1 cellular context compared by ENCODE assay signal in the genomic region with DNA sequence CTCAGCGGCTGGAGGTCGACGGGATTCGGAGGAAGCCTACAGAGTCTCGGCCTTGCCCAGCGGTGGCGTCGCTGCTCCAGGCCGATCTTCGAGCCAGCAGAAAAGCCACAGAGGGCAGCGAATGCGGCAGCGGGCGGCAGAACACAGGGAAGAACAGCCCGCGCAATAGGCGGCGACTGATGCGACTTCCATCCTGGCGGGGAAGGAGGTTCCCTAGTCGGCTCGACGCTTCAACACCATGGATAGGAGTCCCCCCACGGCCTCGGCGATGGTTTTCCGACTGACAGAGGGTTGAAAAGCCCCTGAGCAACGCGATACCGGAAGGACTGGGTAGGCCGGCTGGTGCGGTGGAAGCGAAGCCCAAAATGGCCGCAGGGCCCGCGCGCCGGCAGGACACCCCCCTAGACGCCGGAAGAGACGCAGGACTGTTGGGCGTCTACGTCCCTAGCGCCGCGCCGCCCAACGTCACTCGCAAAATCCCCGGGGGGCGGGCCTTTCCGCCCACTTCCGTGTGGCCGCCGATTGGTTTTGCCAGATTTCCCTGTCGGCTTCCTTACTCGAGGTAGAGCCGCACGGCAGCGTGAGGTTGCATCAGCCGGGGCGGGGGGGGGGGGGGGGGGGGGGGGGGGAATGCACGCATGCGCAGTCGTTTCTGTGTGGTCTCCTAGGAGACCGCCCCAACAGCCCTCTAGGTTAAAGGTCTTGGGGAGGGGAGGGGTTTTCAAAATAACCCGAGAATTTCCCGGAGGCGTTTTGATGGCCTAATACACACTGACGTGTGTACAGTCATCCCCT.
TF ChIP-seq lines count a peak whose summit lies in the region.

Gene PPP1R15B (minus strand): TSS at position 367 of the 795 bp plus-strand sequence. CDS start 406 bp downstream, outside the sequence.

TF ChIP-seq in K562, 482 proteins besides CTCF, POLR2A, EP300 and RAD21 (continued from another document and continues in another):
- 0 out of 2 replicates have a peak, but pooled peaks have one; percentile 32 for TF ChIP-seq NR2C2 (CRISPR knock-in tag; IDR thresholded peaks at IDR 0.05)
- TF ChIP-seq NR2C2 (tag; IDR thresholded peaks at IDR 0.05), result peak; percentile 95
- TF ChIP-seq ZEB2 (IDR thresholded peaks at IDR 0.05), result no peak
- TF ChIP-seq ZNF232 (CRISPR knock-in tag; IDR thresholded peaks at IDR 0.05), result 0 out of 2 replicates have a peak, but pooled peaks have one; percentile 13
- peak; percentile 83; the same call in 1 of the 2 replicates for TF ChIP-seq ERF (CRISPR knock-in tag; IDR thresholded peaks at IDR 0.05)
- peak; percentile 99 for TF ChIP-seq VEZF1 (CRISPR knock-in tag; IDR thresholded peaks at IDR 0.05)
- TF ChIP-seq THRB (CRISPR knock-in tag; conservative IDR thresholded peaks at IDR 0.05), result no peak
- no peak for TF ChIP-seq CHD4 (IDR thresholded peaks at IDR 0.05; ENCODE audit: insufficient read depth, insufficient replicate concordance, low read depth, low read length, poor library complexity, severe bottlenecking)
- no peak for TF ChIP-seq SMAD2 (IDR thresholded peaks at IDR 0.05; ENCODE audit: low read depth, low read length)
- no peak for TF ChIP-seq ZNF134 (CRISPR knock-in tag; conservative IDR thresholded peaks at IDR 0.05)
- TF ChIP-seq CBX5 (IDR thresholded peaks at IDR 0.05; ENCODE audit: borderline replicate concordance, low read depth), result no peak
- peak; percentile 42 for TF ChIP-seq SMAD4 (CRISPR knock-in tag; conservative IDR thresholded peaks at IDR 0.05)
- peak; percentile 99 for TF ChIP-seq POLR2G (IDR thresholded peaks at IDR 0.05; ENCODE audit: low read depth, low read length)
- TF ChIP-seq, protein P1, sequence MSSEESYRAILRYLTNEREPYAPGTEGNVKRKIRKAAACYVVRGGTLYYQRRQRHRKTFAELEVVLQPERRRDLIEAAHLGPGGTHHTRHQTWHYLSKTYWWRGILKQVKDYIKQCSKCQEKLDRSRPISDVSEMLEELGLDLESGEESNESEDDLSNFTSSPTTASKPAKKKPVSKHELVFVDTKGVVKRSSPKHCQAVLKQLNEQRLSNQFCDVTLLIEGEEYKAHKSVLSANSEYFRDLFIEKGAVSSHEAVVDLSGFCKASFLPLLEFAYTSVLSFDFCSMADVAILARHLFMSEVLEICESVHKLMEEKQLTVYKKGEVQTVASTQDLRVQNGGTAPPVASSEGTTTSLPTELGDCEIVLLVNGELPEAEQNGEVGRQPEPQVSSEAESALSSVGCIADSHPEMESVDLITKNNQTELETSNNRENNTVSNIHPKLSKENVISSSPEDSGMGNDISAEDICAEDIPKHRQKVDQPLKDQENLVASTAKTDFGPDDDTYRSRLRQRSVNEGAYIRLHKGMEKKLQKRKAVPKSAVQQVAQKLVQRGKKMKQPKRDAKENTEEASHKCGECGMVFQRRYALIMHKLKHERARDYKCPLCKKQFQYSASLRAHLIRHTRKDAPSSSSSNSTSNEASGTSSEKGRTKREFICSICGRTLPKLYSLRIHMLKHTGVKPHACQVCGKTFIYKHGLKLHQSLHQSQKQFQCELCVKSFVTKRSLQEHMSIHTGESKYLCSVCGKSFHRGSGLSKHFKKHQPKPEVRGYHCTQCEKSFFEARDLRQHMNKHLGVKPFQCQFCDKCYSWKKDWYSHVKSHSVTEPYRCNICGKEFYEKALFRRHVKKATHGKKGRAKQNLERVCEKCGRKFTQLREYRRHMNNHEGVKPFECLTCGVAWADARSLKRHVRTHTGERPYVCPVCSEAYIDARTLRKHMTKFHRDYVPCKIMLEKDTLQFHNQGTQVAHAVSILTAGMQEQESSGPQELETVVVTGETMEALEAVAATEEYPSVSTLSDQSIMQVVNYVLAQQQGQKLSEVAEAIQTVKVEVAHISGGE (CRISPR knock-in tag; IDR thresholded peaks at IDR 0.05), result peak in 1 of 3 experiments; percentile 86; a peak in 3 of 6 replicates
- peak in 1 of 2 experiments; percentile 22; a peak in 1 of 4 replicates for TF ChIP-seq RCOR1 (IDR thresholded peaks at IDR 0.05; ENCODE audit: borderline replicate concordance in 1 of 2, low read depth in 2 of 2, low read length in 2 of 2)
- 0 out of 2 replicates have a peak, but pooled peaks have one; percentile 68 for TF ChIP-seq KLF1 (tag; IDR thresholded peaks at IDR 0.05)
- no peak for TF ChIP-seq KDM1A (IDR thresholded peaks at IDR 0.05)
- TF ChIP-seq CEBPZ (IDR thresholded peaks at IDR 0.05; ENCODE audit: borderline replicate concordance, low read depth, low read length), result no peak
- TF ChIP-seq CREB3L1 (IDR thresholded peaks at IDR 0.05; ENCODE audit: borderline replicate concordance, low read depth), result peak; percentile 82
- no peak for TF ChIP-seq PRPF4 (IDR thresholded peaks at IDR 0.05; ENCODE audit: insufficient read depth, low read depth, low read length, poor library complexity, severe bottlenecking)
- no peak for TF ChIP-seq ZNF354B (CRISPR knock-in tag; IDR thresholded peaks at IDR 0.05)
- TF ChIP-seq, protein P2, sequence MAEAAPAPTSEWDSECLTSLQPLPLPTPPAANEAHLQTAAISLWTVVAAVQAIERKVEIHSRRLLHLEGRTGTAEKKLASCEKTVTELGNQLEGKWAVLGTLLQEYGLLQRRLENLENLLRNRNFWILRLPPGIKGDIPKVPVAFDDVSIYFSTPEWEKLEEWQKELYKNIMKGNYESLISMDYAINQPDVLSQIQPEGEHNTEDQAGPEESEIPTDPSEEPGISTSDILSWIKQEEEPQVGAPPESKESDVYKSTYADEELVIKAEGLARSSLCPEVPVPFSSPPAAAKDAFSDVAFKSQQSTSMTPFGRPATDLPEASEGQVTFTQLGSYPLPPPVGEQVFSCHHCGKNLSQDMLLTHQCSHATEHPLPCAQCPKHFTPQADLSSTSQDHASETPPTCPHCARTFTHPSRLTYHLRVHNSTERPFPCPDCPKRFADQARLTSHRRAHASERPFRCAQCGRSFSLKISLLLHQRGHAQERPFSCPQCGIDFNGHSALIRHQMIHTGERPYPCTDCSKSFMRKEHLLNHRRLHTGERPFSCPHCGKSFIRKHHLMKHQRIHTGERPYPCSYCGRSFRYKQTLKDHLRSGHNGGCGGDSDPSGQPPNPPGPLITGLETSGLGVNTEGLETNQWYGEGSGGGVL (CRISPR knock-in tag; IDR thresholded peaks at IDR 0.05), result no peak
- TF ChIP-seq GABPA (tag; conservative IDR thresholded peaks at IDR 0.05; ENCODE audit: low read depth), result peak; percentile 94
- TF ChIP-seq, protein P3, sequence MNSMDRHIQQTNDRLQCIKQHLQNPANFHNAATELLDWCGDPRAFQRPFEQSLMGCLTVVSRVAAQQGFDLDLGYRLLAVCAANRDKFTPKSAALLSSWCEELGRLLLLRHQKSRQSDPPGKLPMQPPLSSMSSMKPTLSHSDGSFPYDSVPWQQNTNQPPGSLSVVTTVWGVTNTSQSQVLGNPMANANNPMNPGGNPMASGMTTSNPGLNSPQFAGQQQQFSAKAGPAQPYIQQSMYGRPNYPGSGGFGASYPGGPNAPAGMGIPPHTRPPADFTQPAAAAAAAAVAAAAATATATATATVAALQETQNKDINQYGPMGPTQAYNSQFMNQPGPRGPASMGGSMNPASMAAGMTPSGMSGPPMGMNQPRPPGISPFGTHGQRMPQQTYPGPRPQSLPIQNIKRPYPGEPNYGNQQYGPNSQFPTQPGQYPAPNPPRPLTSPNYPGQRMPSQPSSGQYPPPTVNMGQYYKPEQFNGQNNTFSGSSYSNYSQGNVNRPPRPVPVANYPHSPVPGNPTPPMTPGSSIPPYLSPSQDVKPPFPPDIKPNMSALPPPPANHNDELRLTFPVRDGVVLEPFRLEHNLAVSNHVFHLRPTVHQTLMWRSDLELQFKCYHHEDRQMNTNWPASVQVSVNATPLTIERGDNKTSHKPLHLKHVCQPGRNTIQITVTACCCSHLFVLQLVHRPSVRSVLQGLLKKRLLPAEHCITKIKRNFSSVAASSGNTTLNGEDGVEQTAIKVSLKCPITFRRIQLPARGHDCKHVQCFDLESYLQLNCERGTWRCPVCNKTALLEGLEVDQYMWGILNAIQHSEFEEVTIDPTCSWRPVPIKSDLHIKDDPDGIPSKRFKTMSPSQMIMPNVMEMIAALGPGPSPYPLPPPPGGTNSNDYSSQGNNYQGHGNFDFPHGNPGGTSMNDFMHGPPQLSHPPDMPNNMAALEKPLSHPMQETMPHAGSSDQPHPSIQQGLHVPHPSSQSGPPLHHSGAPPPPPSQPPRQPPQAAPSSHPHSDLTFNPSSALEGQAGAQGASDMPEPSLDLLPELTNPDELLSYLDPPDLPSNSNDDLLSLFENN (IDR thresholded peaks at IDR 0.05; ENCODE audit: low read depth in 2 of 2, low read length in 2 of 2), result no peak; a peak in 1 of 4 replicates
- TF ChIP-seq NFRKB (IDR thresholded peaks at IDR 0.05; ENCODE audit: low read depth), result peak; percentile 99
- TF ChIP-seq ELF4 (CRISPR knock-in tag; IDR thresholded peaks at IDR 0.05), result peak; percentile 3; the same call in 1 of the 2 replicates
- TF ChIP-seq FOXJ3 (CRISPR knock-in tag; IDR thresholded peaks at IDR 0.05), result peak; percentile 79
- no peak for TF ChIP-seq ZNF143 (CRISPR knock-in tag; IDR thresholded peaks at IDR 0.05)
- TF ChIP-seq RBM39 (optimal IDR thresholded peaks at IDR 0.05; ENCODE audit: low read depth, low read length), result no peak
- TF ChIP-seq, protein P4, sequence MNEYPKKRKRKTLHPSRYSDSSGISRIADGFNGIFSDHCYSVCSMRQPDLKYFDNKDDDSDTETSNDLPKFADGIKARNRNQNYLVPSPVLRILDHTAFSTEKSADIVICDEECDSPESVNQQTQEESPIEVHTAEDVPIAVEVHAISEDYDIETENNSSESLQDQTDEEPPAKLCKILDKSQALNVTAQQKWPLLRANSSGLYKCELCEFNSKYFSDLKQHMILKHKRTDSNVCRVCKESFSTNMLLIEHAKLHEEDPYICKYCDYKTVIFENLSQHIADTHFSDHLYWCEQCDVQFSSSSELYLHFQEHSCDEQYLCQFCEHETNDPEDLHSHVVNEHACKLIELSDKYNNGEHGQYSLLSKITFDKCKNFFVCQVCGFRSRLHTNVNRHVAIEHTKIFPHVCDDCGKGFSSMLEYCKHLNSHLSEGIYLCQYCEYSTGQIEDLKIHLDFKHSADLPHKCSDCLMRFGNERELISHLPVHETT (CRISPR knock-in tag; conservative IDR thresholded peaks at IDR 0.05 in 1 of 2, IDR thresholded peaks at IDR 0.05 in 1 of 2), result peak in 1 of 2 experiments; percentile 94; a peak in 2 of 4 replicates
- 0 out of 2 replicates have a peak, but pooled peaks have one; percentile 48 for TF ChIP-seq TRIM28 (IDR thresholded peaks at IDR 0.05)
- no peak for TF ChIP-seq ILF3 (IDR thresholded peaks at IDR 0.05; ENCODE audit: borderline replicate concordance)
- TF ChIP-seq MNT (conservative IDR thresholded peaks at IDR 0.05), result peak; percentile 72 to 87
